9 cellular contexts compared by ENCODE assay signal in genomic region chr14:38867561-38868150, GRCh38.
DNase-seq lines count a peak whose midpoint lies in the region; ATAC-seq, FAIRE-seq and TF ChIP-seq lines count a peak whose summit lies in the region.
"Had no signal": no experiment of that assay in that cellular context is flagged by ENCODE, and none has a peak within 500 bp of the region (broad histone marks: within the 10 kb centered on the region; RNA-seq: fewer than 3 reads in every experiment).

No MANE protein-coding gene starts in this region.

- H3K9ac ChIP-seq in MM.1S (ENCODE audit: low read length): no peak overlapping the region

- H3K27ac ChIP-seq in MM.1S (ENCODE audit: low read length) (no peak overlapping the region), gastroesophageal sphincter (no peak overlapping the region), pancreas (no peak overlapping the region)
- H3K27ac ChIP-seq: skin epidermis had no signal

- in situ Hi-C loops in HAP-1 (cut with MboI; ENCODE audit: low sequenced_read_pairs): loop anchor here (10.0 kb wide), 1 partner anchor 143 kb away; no protein-coding TSS in a partner anchor

- H3K36me3 ChIP-seq in GM06990 (ENCODE audit: control insufficient read depth, insufficient read depth, low read length): no peaks in the 10 kb centered on the region
- no peaks in the 10 kb centered on the region for H3K36me3 ChIP-seq in HAP-1 (replicated peaks)
- H3K36me3 ChIP-seq in MM.1S (replicated peaks; ENCODE audit: insufficient read depth, low read length): no peaks in the 10 kb centered on the region
- H3K36me3 ChIP-seq in gastroesophageal sphincter: no peaks in the 10 kb centered on the region
- no peaks in the 10 kb centered on the region for H3K36me3 ChIP-seq in pancreas

- H3K9me2 ChIP-seq in MM.1S (replicated peaks; ENCODE audit: insufficient read depth, low read length): no peaks in the 10 kb centered on the region

- H4K20me1 ChIP-seq in MM.1S (ENCODE audit: insufficient read depth, low read length): no peaks in the 10 kb centered on the region

- H3K4me3 ChIP-seq in GM06990 (replicated peaks; ENCODE audit: low read depth, low read length): no peak overlapping the region
- H3K4me3 ChIP-seq in HAP-1: no peak overlapping the region
- H3K4me3 ChIP-seq in MM.1S (ENCODE audit: low read length): no peak overlapping the region
- no peak overlapping the region for H3K4me3 ChIP-seq in gastroesophageal sphincter
- H3K4me3 ChIP-seq in pancreas: no peak overlapping the region
- H3K4me3 ChIP-seq: skin epidermis had no signal

- H3K4me2 ChIP-seq in MM.1S (ENCODE audit: low read depth, low read length): no peak overlapping the region

- no peaks in the 10 kb centered on the region for H3K27me3 ChIP-seq in GM06990 (replicated peaks; ENCODE audit: control insufficient read depth, insufficient read depth, low read length)
- no peaks in the 10 kb centered on the region for H3K27me3 ChIP-seq in HAP-1 (ENCODE audit: low read depth)
- H3K27me3 ChIP-seq in MM.1S (replicated peaks; ENCODE audit: insufficient read depth, low read length): no peaks in the 10 kb centered on the region
- no peaks in the 10 kb centered on the region for H3K27me3 ChIP-seq in gastroesophageal sphincter
- H3K27me3 ChIP-seq in pancreas: no peaks in the 10 kb centered on the region

- H2AFZ ChIP-seq in MM.1S (ENCODE audit: low read length): no peak overlapping the region

- FAIRE-seq in pancreas (lab: Jason Lieb, UNC): peak; percentile 70

- no peaks in the 10 kb centered on the region for H3K79me2 ChIP-seq in MM.1S (ENCODE audit: low read length)

- WGBS in gastroesophageal sphincter (ENCODE audit: low coverage in 1 of 2), 2 donors: 24 to 41% methylated on average over 4 to 5 of the region's 5 CpGs
- 18 to 29% methylated on average over 5 of the region's 5 CpGs for WGBS in pancreas, 2 donors

- no peaks in the 10 kb centered on the region for H3K9me3 ChIP-seq in HAP-1
- H3K9me3 ChIP-seq in MM.1S (replicated peaks; ENCODE audit: insufficient read depth, low read length): no peaks in the 10 kb centered on the region
- H3K9me3 ChIP-seq in gastroesophageal sphincter: peaks cover 0 to 9% (median 0%) of the 10 kb centered on the region in 3 donors
- H3K9me3 ChIP-seq in pancreas: no peaks in the 10 kb centered on the region

- intact Hi-C loops in pancreas (cut with DNase I): loop anchor here in 2 of 3 donors (5.0 to 10.0 kb wide), 2 partner anchors 143 to 145 kb away; no protein-coding TSS in a partner anchor

- TF ChIP-seq POLR2A in gastroesophageal sphincter (IDR thresholded peaks at IDR 0.05): no peak

- TF ChIP-seq EP300 in gastroesophageal sphincter (IDR thresholded peaks at IDR 0.05): no peak

- TF ChIP-seq CTCF in GM06990 (IDR thresholded peaks at IDR 0.05; ENCODE audit: insufficient read depth, low read length, poor library complexity, severe bottlenecking) (peak; percentile 88), MM.1S (IDR thresholded peaks at IDR 0.05; ENCODE audit: low read length) (peak; percentile 65), gastroesophageal sphincter (IDR thresholded peaks at IDR 0.05) (peak; percentile 73 to 80 (median 76)), pancreas (IDR thresholded peaks at IDR 0.05) (peak; percentile 44 to 72 (median 70))

- no peak for DNase-seq in GM06990 (ENCODE audit: extremely low read depth, insufficient read length)
- peak; percentile 76 to 86 for DNase-seq in HAP-1 (ENCODE audit: low spot score in 2 of 2)
- peak; percentile 56 for DNase-seq in MM.1S
- peak; percentile 79 to 90 for DNase-seq in SHP77 (lab: John Stamatoyannopoulos, UW)
- DNase-seq in activated naive CD4-positive, alpha-beta T cell (lab: John Stamatoyannopoulos, UW): peak in 3 of 4 experiments; percentile 2 to 15 (median 9)
- peak in 5 of 6 donors; percentile 43 to 73 (median 59) for DNase-seq in pancreas
- no peak for DNase-seq in HuH-7 (ENCODE audit: low spot score)

- no peaks in the 10 kb centered on the region for H3F3A ChIP-seq in MM.1S (ENCODE audit: insufficient read depth, low read length)

- ATAC-seq in gastroesophageal sphincter (peak; percentile 83), pancreas (peak; percentile 90 to 96 (median 92))

- H3K4me1 ChIP-seq in HAP-1 (no peaks in the 10 kb centered on the region), MM.1S (ENCODE audit: low read length) (no peaks in the 10 kb centered on the region), gastroesophageal sphincter (peaks cover 3 to 25% (median 3%) of the 10 kb centered on the region in 3 donors), pancreas (peaks cover 6 to 13% (median 7%) of the 10 kb centered on the region in 3 donors)

Comparison
In these comparisons a context has a peak if more than half of its experiments do, and no peak if none do; other contexts are left out.
1. DNase-seq: peak in HAP-1 (2 of 2), MM.1S (single experiment), SHP77 (2 of 2), activated naive CD4-positive, alpha-beta T cell (3 of 4) and pancreas (5 of 6); none in GM06990 (single experiment) and HuH-7 (single experiment).
2. Peak in every context shown above with its lines, with median percentiles within 50 percentile points of each other: CTCF ChIP-seq.